ENCODE assay signal across 21 cellular contexts in genomic region chr6:37988131-37988530, GRCh38.
A peak's percentile ranks its signal among the peaks of the same experiment; 100 is the strongest.
DNase-seq lines count a peak whose midpoint lies in the region; ATAC-seq and TF ChIP-seq lines count a peak whose summit lies in the region.
"Had no signal": no experiment of that assay in that cellular context is flagged by ENCODE, and none has a peak within 500 bp of the region (broad histone marks: within the 10 kb centered on the region; RNA-seq: fewer than 3 reads in every experiment).

No MANE protein-coding gene starts in this region.

- H3K27ac ChIP-seq in BLaER1 treated with 17β-estradiol and CSF1 and Interleukin-3, amounts not matched to agents 10 nM and 100 nM, result no peak overlapping the region
- H3K27ac ChIP-seq: breast epithelium had no signal

- no peak for ATAC-seq in GM19455 (IDR thresholded peaks at IDR 0.05; ENCODE audit: unreplicated experiment)
- ATAC-seq: stimulated activated naive CD8-positive, alpha-beta T cell treated with anti-CD3 and anti-CD28 coated beads, Interleukin-15, Interleukin-2, amounts not matched to agents 100 U/mL and 50 U/mL, for 24 hours had no signal

- H3K4me3 ChIP-seq in BLaER1 treated with 17β-estradiol and CSF1 and Interleukin-3, amounts not matched to agents 10 nM and 100 nM, result no peak overlapping the region
- H3K4me3 ChIP-seq: breast epithelium had no signal

- no peak for TF ChIP-seq CTCF in nephron (IDR thresholded peaks at IDR 0.05; ENCODE audit: unreplicated experiment in 3 of 3)

- H3K27ac Mint-ChIP-seq in nephron, result peak overlapping the region; percentile 2 to 83 (median 44)
- H3K27ac Mint-ChIP-seq: activated naive CD4-positive, alpha-beta T cell treated with anti-CD3 and anti-CD28 coated beads for 36 hours; memory B cell; type B pancreatic cell had no signal

- peaks cover 85 to 100% (median 99%) of the 10 kb centered on the region in 11 experiments for H4K20me1 ChIP-seq in BLaER1 treated with 17β-estradiol and CSF1 and Interleukin-3, amounts not matched to agents 10 nM and 100 nM

- no peak overlapping the region for H3K9ac ChIP-seq in BLaER1 treated with 17β-estradiol and CSF1 and Interleukin-3, amounts not matched to agents 10 nM and 100 nM

- H3K4me1 Mint-ChIP-seq in nephron, result peaks cover 68% of the 10 kb centered on the region

- peaks cover 11 to 48% (median 15%) of the 10 kb centered on the region in 10 experiments; a peak in 18 of 20 replicates for H3K4me1 ChIP-seq in BLaER1 treated with 17β-estradiol and CSF1 and Interleukin-3, amounts not matched to agents 10 nM and 100 nM
- H3K4me1 ChIP-seq: breast epithelium had no signal

- H3K4me3 Mint-ChIP-seq in nephron, result no peak overlapping the region
- H3K4me3 Mint-ChIP-seq: activated naive CD4-positive, alpha-beta T cell treated with anti-CD3 and anti-CD28 coated beads for 36 hours; H9; memory B cell; nephron progenitor cell; type B pancreatic cell had no signal

- DNase-seq in NCI-H226, result peak; percentile 10
- DNase-seq in fibroblast of gingiva (ENCODE audit: low read depth), result peak; percentile 72
- DNase-seq in anterior cingulate cortex (lab: John Stamatoyannopoulos, UW), result no peak
- no peak for DNase-seq in NK-92 treated with Interleukin-12 subunit alpha and Interleukin-12 subunit beta, amount 100 ng/mL, for 24 hours (lab: John Stamatoyannopoulos, UW)
- DNase-seq in GF-D8 (lab: John Stamatoyannopoulos, UW), result no peak
- DNase-seq: activated CD4-positive, alpha-beta T cell treated with anti-CD3 and anti-CD28 coated beads, Interleukin-2, amount 50 U/mL, for 4 hours; activated naive CD4-positive, alpha-beta T cell treated with anti-CD3 and anti-CD28 coated beads for 36 hours; activated T-cell treated with anti-CD3 and anti-CD28 coated beads for 4 hours; DMS79 treated with DMSO at 0.1 percent for 48 hours; H9; NCI-H1092 treated with DMSO at 0.1 percent for 48 hours; NCI-H2107; NCI-H524 treated with DMSO at 0.1 percent for 48 hours; nephron progenitor cell; stimulated activated naive CD8-positive, alpha-beta T cell treated with anti-CD3 and anti-CD28 coated beads, Interleukin-15, Interleukin-2, amounts not matched to agents 100 U/mL and 50 U/mL, for 24 hours had no signal

- H3K27me3 Mint-ChIP-seq in nephron (ENCODE audit: low read depth), result no peaks in the 10 kb centered on the region
- H3K27me3 Mint-ChIP-seq: memory B cell, type B pancreatic cell had no signal

- H3K4me2 ChIP-seq in BLaER1 treated with 17β-estradiol and CSF1 and Interleukin-3, amounts not matched to agents 10 nM and 100 nM, result peak overlapping the region in 8 of 11 experiments; percentile 1 to 42 (median 14); a peak in 8 of 22 replicates

- H3K9me3 Mint-ChIP-seq in nephron, result no peaks in the 10 kb centered on the region
- H3K9me3 Mint-ChIP-seq: activated naive CD4-positive, alpha-beta T cell treated with anti-CD3 and anti-CD28 coated beads for 36 hours; H9; memory B cell; nephron progenitor cell; type B pancreatic cell had no signal

- no peaks in the 10 kb centered on the region for H3K36me3 ChIP-seq in BLaER1 treated with 17β-estradiol and CSF1 and Interleukin-3, amounts not matched to agents 10 nM and 100 nM
- H3K36me3 ChIP-seq: breast epithelium had no signal

- no peaks in the 10 kb centered on the region for H3K36me3 Mint-ChIP-seq in nephron (ENCODE audit: low read depth)
- H3K36me3 Mint-ChIP-seq: memory B cell, type B pancreatic cell had no signal

- H3K27me3 ChIP-seq in BLaER1 treated with 17β-estradiol and CSF1 and Interleukin-3, amounts not matched to agents 10 nM and 100 nM, result no peaks in the 10 kb centered on the region
- H3K27me3 ChIP-seq: breast epithelium had no signal

- no peaks in the 10 kb centered on the region for H3K9me3 ChIP-seq in BLaER1 treated with 17β-estradiol and CSF1 and Interleukin-3, amounts not matched to agents 10 nM and 100 nM (replicated peaks in 1 of 11)
- H3K9me3 ChIP-seq: breast epithelium had no signal

Comparison
In these comparisons a context has a peak if more than half of its experiments do, and no peak if none do; other contexts are left out.
1. DNase-seq: peak in NCI-H226 (single experiment) and fibroblast of gingiva (single experiment); none in anterior cingulate cortex (0 of 58), NK-92 treated with Interleukin-12 subunit alpha and Interleukin-12 subunit beta, amount 100 ng/mL, for 24 hours (single experiment) and GF-D8 (single experiment).